ENCODE assay signal across 8 cellular contexts in the genomic region with DNA sequence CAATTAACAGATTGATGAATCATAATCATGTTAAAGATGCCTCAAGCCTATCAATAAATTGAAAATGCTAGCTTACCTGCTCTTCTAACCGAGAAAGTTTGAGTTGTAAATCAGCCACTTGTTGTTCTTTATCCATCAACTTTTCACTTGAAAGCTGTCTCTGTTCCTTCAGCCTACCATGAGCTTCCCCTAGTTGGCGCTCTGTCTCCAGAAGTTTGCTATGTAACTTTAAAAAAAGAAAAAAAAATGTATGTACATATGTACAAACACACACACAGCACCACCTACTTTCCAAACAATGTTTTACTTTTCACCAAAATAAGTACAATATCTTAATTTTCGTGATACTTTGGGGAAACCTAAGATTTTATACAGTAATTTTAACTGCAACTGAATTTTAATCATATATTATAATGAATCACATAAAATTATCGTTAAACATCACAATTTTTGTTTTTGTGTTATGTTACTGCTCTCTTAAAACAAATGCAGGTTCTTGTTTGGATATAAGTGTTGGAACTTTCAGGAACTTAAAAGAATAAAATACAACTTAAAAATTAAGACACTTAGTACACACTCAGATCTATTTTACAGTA.
A peak's percentile ranks its signal among the peaks of the same experiment; 100 is the strongest.
DNase-seq lines count a peak whose midpoint lies in the region; ATAC-seq and TF ChIP-seq lines count a peak whose summit lies in the region.

No MANE protein-coding gene starts in this region.

- TF ChIP-seq CTCF in BE2C (IDR thresholded peaks at IDR 0.05; ENCODE audit: low read depth, low read length) = peak; percentile 91

- no peaks in the 10 kb centered on the region for H3K9me3 ChIP-seq in BE2C

- H3K4me3 ChIP-seq in BE2C (ENCODE audit: low read depth, low read length) = no peak overlapping the region

- no peaks in the 10 kb centered on the region for H3K4me1 ChIP-seq in BE2C

- no peaks in the 10 kb centered on the region; the same call in 1 of the 2 replicates for H3K36me3 ChIP-seq in BE2C

- no peak for ATAC-seq in GM18519 (IDR thresholded peaks at IDR 0.05; ENCODE audit: low FRiP score, unreplicated experiment)
- no peak for ATAC-seq in GM19395 (IDR thresholded peaks at IDR 0.05; ENCODE audit: unreplicated experiment)

- peak; percentile 40 for DNase-seq in BE2C
- DNase-seq in GM19238 (ENCODE audit: insufficient read length, low spot score) = peak; percentile 3
- peak; percentile 2 for DNase-seq in NOMO-1 treated with dmso at 0.1 percent for 144 hours (lab: John Stamatoyannopoulos, UW; ENCODE audit: unreplicated experiment)
- peak; percentile 18 for DNase-seq in amniotic stem cell (lab: John Stamatoyannopoulos, UW)
- DNase-seq in left kidney (ENCODE audit: low read depth, low spot score) = peak; percentile 54
- DNase-seq in NCI-H128 (lab: John Stamatoyannopoulos, UW; ENCODE audit: unreplicated experiment) = no peak

- H3K27me3 ChIP-seq in BE2C = no peaks in the 10 kb centered on the region
